2 cellular contexts compared by ENCODE assay signal in the genomic region with DNA sequence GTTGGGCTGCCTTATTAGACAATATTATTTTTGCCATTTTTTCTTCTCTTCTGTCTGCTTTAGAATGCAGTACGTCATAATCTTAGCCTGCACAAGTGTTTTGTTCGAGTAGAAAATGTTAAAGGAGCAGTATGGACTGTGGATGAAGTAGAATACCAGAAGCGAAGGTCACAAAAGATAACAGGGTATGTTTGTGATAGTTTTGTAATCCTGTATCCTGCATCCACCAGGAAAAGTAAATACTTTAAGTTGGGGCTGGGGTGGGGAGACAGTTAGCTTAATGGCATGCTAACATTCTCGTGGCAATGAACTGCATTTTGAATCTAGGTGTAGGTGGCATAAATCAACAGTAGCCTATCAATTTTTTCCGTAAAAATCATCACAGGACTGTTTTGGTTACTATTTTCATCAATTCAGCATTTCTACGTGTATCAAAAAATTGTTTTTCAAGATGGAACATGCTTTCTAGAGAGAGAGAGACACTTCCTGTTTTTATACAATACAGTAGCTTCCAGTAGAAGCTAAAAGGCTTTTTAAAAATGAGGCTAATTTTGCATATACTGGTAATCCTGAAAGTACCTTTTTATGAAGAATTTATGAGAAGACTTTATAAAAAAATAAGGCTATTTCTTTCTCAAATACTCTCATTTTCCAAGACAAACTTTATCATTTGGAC.
TF ChIP-seq lines count a peak whose summit lies in the region.

No MANE protein-coding gene starts in this region.

TF ChIP-seq in WTC11, 78 proteins besides CTCF, POLR2A, EP300 and RAD21 (continued from another document):
- no peak for TF ChIP-seq ZNF396 (CRISPR knock-in tag; IDR thresholded peaks at IDR 0.05; ENCODE audit: borderline replicate concordance)
- TF ChIP-seq ZMAT4 (CRISPR knock-in tag; IDR thresholded peaks at IDR 0.05) = no peak
- no peak for TF ChIP-seq ZNF219 (CRISPR knock-in tag; IDR thresholded peaks at IDR 0.05; ENCODE audit: borderline replicate concordance)
- TF ChIP-seq EMX1 (CRISPR knock-in tag; IDR thresholded peaks at IDR 0.05) = no peak
- TF ChIP-seq JUN (CRISPR knock-in tag; IDR thresholded peaks at IDR 0.05) = no peak
- no peak for TF ChIP-seq MLX (CRISPR knock-in tag; IDR thresholded peaks at IDR 0.05)
- no peak for TF ChIP-seq STAT6 (CRISPR knock-in tag; conservative IDR thresholded peaks at IDR 0.05; ENCODE audit: low read depth)
- TF ChIP-seq, protein P1, sequence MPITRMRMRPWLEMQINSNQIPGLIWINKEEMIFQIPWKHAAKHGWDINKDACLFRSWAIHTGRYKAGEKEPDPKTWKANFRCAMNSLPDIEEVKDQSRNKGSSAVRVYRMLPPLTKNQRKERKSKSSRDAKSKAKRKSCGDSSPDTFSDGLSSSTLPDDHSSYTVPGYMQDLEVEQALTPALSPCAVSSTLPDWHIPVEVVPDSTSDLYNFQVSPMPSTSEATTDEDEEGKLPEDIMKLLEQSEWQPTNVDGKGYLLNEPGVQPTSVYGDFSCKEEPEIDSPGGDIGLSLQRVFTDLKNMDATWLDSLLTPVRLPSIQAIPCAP (CRISPR knock-in tag; IDR thresholded peaks at IDR 0.05) = no peak
- no peak for TF ChIP-seq SMAD3 (CRISPR knock-in tag; IDR thresholded peaks at IDR 0.05; ENCODE audit: borderline replicate concordance)
- TF ChIP-seq ETV6 (CRISPR knock-in tag; IDR thresholded peaks at IDR 0.05) = no peak
- TF ChIP-seq GRHL2 (CRISPR knock-in tag; IDR thresholded peaks at IDR 0.05; ENCODE audit: insufficient replicate concordance, severe bottlenecking) = no peak
- TF ChIP-seq, protein P2, sequence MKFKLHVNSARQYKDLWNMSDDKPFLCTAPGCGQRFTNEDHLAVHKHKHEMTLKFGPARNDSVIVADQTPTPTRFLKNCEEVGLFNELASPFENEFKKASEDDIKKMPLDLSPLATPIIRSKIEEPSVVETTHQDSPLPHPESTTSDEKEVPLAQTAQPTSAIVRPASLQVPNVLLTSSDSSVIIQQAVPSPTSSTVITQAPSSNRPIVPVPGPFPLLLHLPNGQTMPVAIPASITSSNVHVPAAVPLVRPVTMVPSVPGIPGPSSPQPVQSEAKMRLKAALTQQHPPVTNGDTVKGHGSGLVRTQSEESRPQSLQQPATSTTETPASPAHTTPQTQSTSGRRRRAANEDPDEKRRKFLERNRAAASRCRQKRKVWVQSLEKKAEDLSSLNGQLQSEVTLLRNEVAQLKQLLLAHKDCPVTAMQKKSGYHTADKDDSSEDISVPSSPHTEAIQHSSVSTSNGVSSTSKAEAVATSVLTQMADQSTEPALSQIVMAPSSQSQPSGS (CRISPR knock-in tag; IDR thresholded peaks at IDR 0.05; ENCODE audit: borderline replicate concordance, low read depth) = no peak
- TF ChIP-seq, protein P3, sequence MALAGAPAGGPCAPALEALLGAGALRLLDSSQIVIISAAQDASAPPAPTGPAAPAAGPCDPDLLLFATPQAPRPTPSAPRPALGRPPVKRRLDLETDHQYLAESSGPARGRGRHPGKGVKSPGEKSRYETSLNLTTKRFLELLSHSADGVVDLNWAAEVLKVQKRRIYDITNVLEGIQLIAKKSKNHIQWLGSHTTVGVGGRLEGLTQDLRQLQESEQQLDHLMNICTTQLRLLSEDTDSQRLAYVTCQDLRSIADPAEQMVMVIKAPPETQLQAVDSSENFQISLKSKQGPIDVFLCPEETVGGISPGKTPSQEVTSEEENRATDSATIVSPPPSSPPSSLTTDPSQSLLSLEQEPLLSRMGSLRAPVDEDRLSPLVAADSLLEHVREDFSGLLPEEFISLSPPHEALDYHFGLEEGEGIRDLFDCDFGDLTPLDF (CRISPR knock-in tag; IDR thresholded peaks at IDR 0.05) = no peak

TF ChIP-seq in HepG2, 621 proteins besides CTCF, POLR2A, EP300 and RAD21 (continued from another document):
- TF ChIP-seq, protein P4, sequence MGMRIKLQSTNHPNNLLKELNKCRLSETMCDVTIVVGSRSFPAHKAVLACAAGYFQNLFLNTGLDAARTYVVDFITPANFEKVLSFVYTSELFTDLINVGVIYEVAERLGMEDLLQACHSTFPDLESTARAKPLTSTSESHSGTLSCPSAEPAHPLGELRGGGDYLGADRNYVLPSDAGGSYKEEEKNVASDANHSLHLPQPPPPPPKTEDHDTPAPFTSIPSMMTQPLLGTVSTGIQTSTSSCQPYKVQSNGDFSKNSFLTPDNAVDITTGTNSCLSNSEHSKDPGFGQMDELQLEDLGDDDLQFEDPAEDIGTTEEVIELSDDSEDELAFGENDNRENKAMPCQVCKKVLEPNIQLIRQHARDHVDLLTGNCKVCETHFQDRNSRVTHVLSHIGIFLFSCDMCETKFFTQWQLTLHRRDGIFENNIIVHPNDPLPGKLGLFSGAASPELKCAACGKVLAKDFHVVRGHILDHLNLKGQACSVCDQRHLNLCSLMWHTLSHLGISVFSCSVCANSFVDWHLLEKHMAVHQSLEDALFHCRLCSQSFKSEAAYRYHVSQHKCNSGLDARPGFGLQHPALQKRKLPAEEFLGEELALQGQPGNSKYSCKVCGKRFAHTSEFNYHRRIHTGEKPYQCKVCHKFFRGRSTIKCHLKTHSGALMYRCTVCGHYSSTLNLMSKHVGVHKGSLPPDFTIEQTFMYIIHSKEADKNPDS (CRISPR knock-in tag; IDR thresholded peaks at IDR 0.05) = no peak
- TF ChIP-seq GATAD1 (CRISPR knock-in tag; IDR thresholded peaks at IDR 0.05) (no peak), ZNF251 (CRISPR knock-in tag; IDR thresholded peaks at IDR 0.05) (no peak), ZBTB4 (CRISPR knock-in tag; IDR thresholded peaks at IDR 0.05; ENCODE audit: borderline replicate concordance) (no peak), ZNF615 (CRISPR knock-in tag; IDR thresholded peaks at IDR 0.05; ENCODE audit: borderline replicate concordance) (no peak), ZNF609 (CRISPR knock-in tag; IDR thresholded peaks at IDR 0.05; ENCODE audit: borderline replicate concordance) (no peak)
- TF ChIP-seq, protein P5, sequence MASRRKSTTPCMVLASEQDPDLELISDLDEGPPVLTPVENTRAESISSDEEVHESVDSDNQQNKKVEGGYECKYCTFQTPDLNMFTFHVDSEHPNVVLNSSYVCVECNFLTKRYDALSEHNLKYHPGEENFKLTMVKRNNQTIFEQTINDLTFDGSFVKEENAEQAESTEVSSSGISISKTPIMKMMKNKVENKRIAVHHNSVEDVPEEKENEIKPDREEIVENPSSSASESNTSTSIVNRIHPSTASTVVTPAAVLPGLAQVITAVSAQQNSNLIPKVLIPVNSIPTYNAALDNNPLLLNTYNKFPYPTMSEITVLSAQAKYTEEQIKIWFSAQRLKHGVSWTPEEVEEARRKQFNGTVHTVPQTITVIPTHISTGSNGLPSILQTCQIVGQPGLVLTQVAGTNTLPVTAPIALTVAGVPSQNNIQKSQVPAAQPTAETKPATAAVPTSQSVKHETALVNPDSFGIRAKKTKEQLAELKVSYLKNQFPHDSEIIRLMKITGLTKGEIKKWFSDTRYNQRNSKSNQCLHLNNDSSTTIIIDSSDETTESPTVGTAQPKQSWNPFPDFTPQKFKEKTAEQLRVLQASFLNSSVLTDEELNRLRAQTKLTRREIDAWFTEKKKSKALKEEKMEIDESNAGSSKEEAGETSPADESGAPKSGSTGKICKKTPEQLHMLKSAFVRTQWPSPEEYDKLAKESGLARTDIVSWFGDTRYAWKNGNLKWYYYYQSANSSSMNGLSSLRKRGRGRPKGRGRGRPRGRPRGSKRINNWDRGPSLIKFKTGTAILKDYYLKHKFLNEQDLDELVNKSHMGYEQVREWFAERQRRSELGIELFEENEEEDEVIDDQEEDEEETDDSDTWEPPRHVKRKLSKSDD (CRISPR knock-in tag; IDR thresholded peaks at IDR 0.05; ENCODE audit: low read depth) = no peak
- TF ChIP-seq, protein P6, sequence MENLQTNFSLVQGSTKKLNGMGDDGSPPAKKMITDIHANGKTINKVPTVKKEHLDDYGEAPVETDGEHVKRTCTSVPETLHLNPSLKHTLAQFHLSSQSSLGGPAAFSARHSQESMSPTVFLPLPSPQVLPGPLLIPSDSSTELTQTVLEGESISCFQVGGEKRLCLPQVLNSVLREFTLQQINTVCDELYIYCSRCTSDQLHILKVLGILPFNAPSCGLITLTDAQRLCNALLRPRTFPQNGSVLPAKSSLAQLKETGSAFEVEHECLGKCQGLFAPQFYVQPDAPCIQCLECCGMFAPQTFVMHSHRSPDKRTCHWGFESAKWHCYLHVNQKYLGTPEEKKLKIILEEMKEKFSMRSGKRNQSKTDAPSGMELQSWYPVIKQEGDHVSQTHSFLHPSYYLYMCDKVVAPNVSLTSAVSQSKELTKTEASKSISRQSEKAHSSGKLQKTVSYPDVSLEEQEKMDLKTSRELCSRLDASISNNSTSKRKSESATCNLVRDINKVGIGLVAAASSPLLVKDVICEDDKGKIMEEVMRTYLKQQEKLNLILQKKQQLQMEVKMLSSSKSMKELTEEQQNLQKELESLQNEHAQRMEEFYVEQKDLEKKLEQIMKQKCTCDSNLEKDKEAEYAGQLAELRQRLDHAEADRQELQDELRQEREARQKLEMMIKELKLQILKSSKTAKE (CRISPR knock-in tag; IDR thresholded peaks at IDR 0.05; ENCODE audit: borderline replicate concordance) = no peak
